In the genomic region with DNA sequence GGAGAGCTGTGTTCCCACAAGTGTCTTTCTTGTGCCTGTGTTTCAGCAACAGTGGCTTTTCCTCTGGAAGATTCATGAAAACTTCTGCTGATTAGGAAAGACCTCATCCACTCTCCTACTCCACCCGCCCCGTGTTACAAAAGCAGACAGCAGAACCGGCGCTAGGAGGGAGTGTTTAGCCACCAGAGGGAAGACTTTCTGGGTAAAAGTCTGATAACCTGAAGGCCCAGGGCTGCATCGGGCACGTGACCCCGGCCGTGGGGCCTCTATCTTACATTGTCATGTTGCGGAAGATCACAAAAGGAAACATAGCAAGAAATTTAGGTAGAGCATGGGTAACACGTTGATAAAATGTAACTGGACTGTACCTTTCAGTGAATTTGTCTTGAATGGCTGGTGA, we compare ENCODE assay signal across 1 cellular context.
A peak's percentile ranks its signal among the peaks of the same experiment; 100 is the strongest.
TF ChIP-seq lines count a peak whose summit lies in the region.

No MANE protein-coding gene starts in this region.

TF ChIP-seq in GM12878, 131 proteins besides CTCF, POLR2A, EP300 and RAD21 (continued from another document):
- TF ChIP-seq ZBTB11 (CRISPR knock-in tag; IDR thresholded peaks at IDR 0.05) = no peak
- no peak for TF ChIP-seq CREB1 (IDR thresholded peaks at IDR 0.05; ENCODE audit: low read depth)
- TF ChIP-seq USF2 (IDR thresholded peaks at IDR 0.05; ENCODE audit: borderline replicate concordance, low read depth, low read length) = peak; percentile 35; the same call in 1 of the 2 replicates
- TF ChIP-seq, protein P1, sequence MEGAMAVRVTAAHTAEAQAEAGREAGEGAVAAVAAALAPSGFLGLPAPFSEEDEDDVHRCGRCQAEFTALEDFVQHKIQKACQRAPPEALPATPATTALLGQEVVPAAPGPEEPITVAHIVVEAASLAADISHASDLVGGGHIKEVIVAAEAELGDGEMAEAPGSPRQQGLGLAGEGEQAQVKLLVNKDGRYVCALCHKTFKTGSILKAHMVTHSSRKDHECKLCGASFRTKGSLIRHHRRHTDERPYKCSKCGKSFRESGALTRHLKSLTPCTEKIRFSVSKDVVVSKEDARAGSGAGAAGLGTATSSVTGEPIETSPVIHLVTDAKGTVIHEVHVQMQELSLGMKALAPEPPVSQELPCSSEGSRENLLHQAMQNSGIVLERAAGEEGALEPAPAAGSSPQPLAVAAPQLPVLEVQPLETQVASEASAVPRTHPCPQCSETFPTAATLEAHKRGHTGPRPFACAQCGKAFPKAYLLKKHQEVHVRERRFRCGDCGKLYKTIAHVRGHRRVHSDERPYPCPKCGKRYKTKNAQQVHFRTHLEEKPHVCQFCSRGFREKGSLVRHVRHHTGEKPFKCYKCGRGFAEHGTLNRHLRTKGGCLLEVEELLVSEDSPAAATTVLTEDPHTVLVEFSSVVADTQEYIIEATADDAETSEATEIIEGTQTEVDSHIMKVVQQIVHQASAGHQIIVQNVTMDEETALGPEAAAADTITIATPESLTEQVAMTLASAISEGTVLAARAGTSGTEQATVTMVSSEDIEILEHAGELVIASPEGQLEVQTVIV (IDR thresholded peaks at IDR 0.05; ENCODE audit: borderline replicate concordance, partially characterized antibody) = no peak
- TF ChIP-seq GABPA (IDR thresholded peaks at IDR 0.05; ENCODE audit: low read depth) = no peak
- TF ChIP-seq E2F8 (IDR thresholded peaks at IDR 0.05; ENCODE audit: low read depth, partially characterized antibody) = no peak
- TF ChIP-seq, protein P2, sequence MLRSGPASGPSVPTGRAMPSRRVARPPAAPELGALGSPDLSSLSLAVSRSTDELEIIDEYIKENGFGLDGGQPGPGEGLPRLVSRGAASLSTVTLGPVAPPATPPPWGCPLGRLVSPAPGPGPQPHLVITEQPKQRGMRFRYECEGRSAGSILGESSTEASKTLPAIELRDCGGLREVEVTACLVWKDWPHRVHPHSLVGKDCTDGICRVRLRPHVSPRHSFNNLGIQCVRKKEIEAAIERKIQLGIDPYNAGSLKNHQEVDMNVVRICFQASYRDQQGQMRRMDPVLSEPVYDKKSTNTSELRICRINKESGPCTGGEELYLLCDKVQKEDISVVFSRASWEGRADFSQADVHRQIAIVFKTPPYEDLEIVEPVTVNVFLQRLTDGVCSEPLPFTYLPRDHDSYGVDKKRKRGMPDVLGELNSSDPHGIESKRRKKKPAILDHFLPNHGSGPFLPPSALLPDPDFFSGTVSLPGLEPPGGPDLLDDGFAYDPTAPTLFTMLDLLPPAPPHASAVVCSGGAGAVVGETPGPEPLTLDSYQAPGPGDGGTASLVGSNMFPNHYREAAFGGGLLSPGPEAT (IDR thresholded peaks at IDR 0.05; ENCODE audit: low read depth) = no peak
- peak; percentile 52 for TF ChIP-seq USF1 (IDR thresholded peaks at IDR 0.05; ENCODE audit: borderline replicate concordance, extremely low read length, insufficient read depth, low read depth, low read length)
- no peak; the same call in 1 of the 2 replicates for TF ChIP-seq RB1 (IDR thresholded peaks at IDR 0.05; ENCODE audit: borderline replicate concordance)
- TF ChIP-seq BHLHE40 (IDR thresholded peaks at IDR 0.05; ENCODE audit: borderline replicate concordance in 1 of 2, low read depth in 2 of 2, low read length in 1 of 2) = peak; percentile 78 to 91
- TF ChIP-seq NR2C1 (IDR thresholded peaks at IDR 0.05) = no peak
- no peak for TF ChIP-seq RELA (IDR thresholded peaks at IDR 0.05; ENCODE audit: borderline replicate concordance, partially characterized antibody)
- TF ChIP-seq ZNF217 (IDR thresholded peaks at IDR 0.05) = no peak
- no peak for TF ChIP-seq POLR2AphosphoS5 (IDR thresholded peaks at IDR 0.05; ENCODE audit: low read length)
- no peak for TF ChIP-seq ESRRA (IDR thresholded peaks at IDR 0.05; ENCODE audit: low read length)
- TF ChIP-seq RAD51 (IDR thresholded peaks at IDR 0.05) = peak; percentile 91
- TF ChIP-seq TCF12 (IDR thresholded peaks at IDR 0.05; ENCODE audit: low read depth, low read length) = no peak
- peak; percentile 30; the same call in 1 of the 2 replicates for TF ChIP-seq SMC3 (IDR thresholded peaks at IDR 0.05; ENCODE audit: borderline replicate concordance, low read length)
- TF ChIP-seq FOXM1 (IDR thresholded peaks at IDR 0.05; ENCODE audit: low read depth, low read length) = no peak
- TF ChIP-seq SUPT20H (IDR thresholded peaks at IDR 0.05; ENCODE audit: borderline replicate concordance, control insufficient read depth, low read depth, low read length) = no peak
